In the genomic region with DNA sequence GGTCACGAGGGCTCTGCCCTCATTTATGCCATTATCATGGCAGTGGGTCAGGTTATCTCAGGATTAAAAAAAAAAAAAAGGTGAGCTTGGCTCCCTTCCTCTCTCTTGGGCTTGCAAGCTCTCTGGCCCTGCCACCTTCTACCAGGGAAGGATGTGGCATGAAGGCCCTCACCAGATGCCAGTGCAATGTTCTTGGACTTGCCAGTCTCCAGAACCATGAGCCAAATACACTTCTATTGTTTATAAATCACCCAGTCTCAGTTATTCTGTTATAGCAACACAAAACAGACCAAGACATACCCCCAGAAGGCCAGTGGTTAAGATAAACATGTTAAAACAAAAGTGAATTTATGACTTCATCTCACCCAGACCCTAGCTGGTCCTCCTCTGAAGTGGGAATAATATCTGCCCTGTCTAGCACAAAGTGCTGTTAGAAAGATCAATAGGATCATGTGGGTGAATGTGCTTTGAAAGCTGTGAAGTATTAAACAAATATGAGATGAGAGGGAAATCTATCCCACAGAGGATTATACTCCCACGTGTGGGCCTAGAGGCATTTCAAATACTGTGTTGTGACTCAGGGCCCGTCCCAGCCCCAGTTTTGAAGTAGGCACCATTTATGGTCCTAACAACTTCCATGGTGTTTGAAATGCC, we compare ENCODE assay signal across 12 cellular contexts.
DNase-seq lines count a peak whose midpoint lies in the region; ATAC-seq, FAIRE-seq and TF ChIP-seq lines count a peak whose summit lies in the region.
"Had no signal": no experiment of that assay in that cellular context is flagged by ENCODE, and none has a peak within 500 bp of the region (broad histone marks: within the 10 kb centered on the region; RNA-seq: fewer than 3 reads in every experiment).

No MANE protein-coding gene starts in this region.

- H3K9me3 ChIP-seq in gastrocnemius medialis: no peaks in the 10 kb centered on the region
- H3K9me3 ChIP-seq: thyroid gland had no signal

- DNase-seq in activated CD4-positive, alpha-beta T cell treated with anti-CD3 and anti-CD28 coated beads for 48 hours: peak; percentile 36
- no peak for DNase-seq in activated CD4-positive, alpha-beta T cell treated with anti-CD3 and anti-CD28 coated beads, Interleukin-2, amount 50 U/mL, for 4 hours
- DNase-seq in RWPE1 (ENCODE audit: low spot score) (peak; percentile 30), fibroblast of mammary gland (ENCODE audit: low read depth) (peak; percentile 62), gastrocnemius medialis (peak in 1 of 2 donors; percentile 6), D721Med (ENCODE audit: insufficient read length, low spot score) (no peak), NCI-H1105 (lab: John Stamatoyannopoulos, UW) (no peak), GM12891 (ENCODE audit: insufficient read length, low spot score) (no peak)
- DNase-seq: caudate nucleus, NCI-H2029, thyroid gland had no signal

- no peak for TF ChIP-seq CTCF in RWPE1 (conservative IDR thresholded peaks at IDR 0.05; ENCODE audit: low read depth)
- no peak for TF ChIP-seq CTCF in fibroblast of mammary gland (conservative IDR thresholded peaks at IDR 0.05; ENCODE audit: control insufficient read depth, insufficient read depth, low read depth, low read length)
- TF ChIP-seq CTCF in gastrocnemius medialis (IDR thresholded peaks at IDR 0.05 in 4 of 5, conservative IDR thresholded peaks at IDR 0.05 in 1 of 5): no peak
- TF ChIP-seq CTCF in D721Med (IDR thresholded peaks at IDR 0.05; ENCODE audit: insufficient read depth, missing control alignments): no peak

- H3K4me1 ChIP-seq in gastrocnemius medialis: peaks cover 43 to 45% of the 10 kb centered on the region in 2 donors

- in situ Hi-C loops in gastrocnemius medialis (cut with MboI; ENCODE audit: low sequenced_read_pairs in 4 of 4): loop anchor here (5.0 to 25.0 kb wide), 11 partner anchors 70 to 1038 kb away; partner anchors contain the start of genes FBXL14 (in 3 of the 4) and WNK1 (in 2 of the 4)

- no peak for ATAC-seq in gastrocnemius medialis
- ATAC-seq: naive thymus-derived CD8-positive, alpha-beta T cell had no signal

- H3K27ac ChIP-seq in RWPE1: peak overlapping the region; percentile 99
- peak overlapping the region; percentile 50 to 73 (median 67) for H3K27ac ChIP-seq in gastrocnemius medialis
- H3K27ac ChIP-seq: thyroid gland had no signal

- no peaks in the 10 kb centered on the region for H3K27me3 ChIP-seq in gastrocnemius medialis
- H3K27me3 ChIP-seq: thyroid gland had no signal

- FAIRE-seq in D721Med (lab: Jason Lieb, UNC): no peak
- no peak for FAIRE-seq in GM12891 (lab: Jason Lieb, UNC)

- POLR2A ChIA-PET in RWPE1 (lab: Yijun Ruan, JAX; ENCODE audit: low non-redundant PET): no interaction called here

- intact Hi-C loops in gastrocnemius medialis (cut with DNase I; ENCODE audit: low total_unique reads): loop anchor here (5.0 kb wide), 1 partner anchor 1033 kb away; no protein-coding TSS in a partner anchor

- CTCF ChIA-PET in RWPE1 (lab: Yijun Ruan, JAX): interaction anchor here (0.6 to 2.0 kb wide), 3 partner anchors 69 to 176 kb away, joined by 3 to 5 read pairs (median 3); no protein-coding TSS in a partner anchor

- no peaks in the 10 kb centered on the region for H3K36me3 ChIP-seq in gastrocnemius medialis
- H3K36me3 ChIP-seq: thyroid gland had no signal

- TF ChIP-seq POLR2A in gastrocnemius medialis (IDR thresholded peaks at IDR 0.05): no peak
- no peak for TF ChIP-seq POLR2A in GM12891 (IDR thresholded peaks at IDR 0.05; ENCODE audit: low read depth, low read length)

- no peak overlapping the region for H3K4me3 ChIP-seq in fibroblast of mammary gland (ENCODE audit: control insufficient read depth, low read depth, low read length)
- H3K4me3 ChIP-seq in gastrocnemius medialis: no peak overlapping the region
- H3K4me3 ChIP-seq: thyroid gland had no signal

TF ChIP-seq in GM12891, 5 proteins besides CTCF, POLR2A, EP300 and RAD21:
- TF ChIP-seq PAX5 (IDR thresholded peaks at IDR 0.05; ENCODE audit: insufficient read depth, low read length, severe bottlenecking): no peak
- no peak for TF ChIP-seq TAF1 (IDR thresholded peaks at IDR 0.05; ENCODE audit: low read depth, low read length)
- no peak for TF ChIP-seq SPI1 (IDR thresholded peaks at IDR 0.05; ENCODE audit: low read depth, low read length)
- no peak for TF ChIP-seq POU2F2 (IDR thresholded peaks at IDR 0.05; ENCODE audit: low read depth, low read length)
- no peak for TF ChIP-seq POLR2AphosphoS5 (IDR thresholded peaks at IDR 0.05; ENCODE audit: low read depth, low read length)

Comparison
In these comparisons a context has a peak if more than half of its experiments do, and no peak if none do; other contexts are left out.
1. DNase-seq: peak in activated CD4-positive, alpha-beta T cell treated with anti-CD3 and anti-CD28 coated beads for 48 hours (single experiment), RWPE1 (single experiment) and fibroblast of mammary gland (single experiment); none in activated CD4-positive, alpha-beta T cell treated with anti-CD3 and anti-CD28 coated beads, Interleukin-2, amount 50 U/mL, for 4 hours (0 of 2), D721Med (single experiment), NCI-H1105 (single experiment) and GM12891 (single experiment).